In the genomic region with DNA sequence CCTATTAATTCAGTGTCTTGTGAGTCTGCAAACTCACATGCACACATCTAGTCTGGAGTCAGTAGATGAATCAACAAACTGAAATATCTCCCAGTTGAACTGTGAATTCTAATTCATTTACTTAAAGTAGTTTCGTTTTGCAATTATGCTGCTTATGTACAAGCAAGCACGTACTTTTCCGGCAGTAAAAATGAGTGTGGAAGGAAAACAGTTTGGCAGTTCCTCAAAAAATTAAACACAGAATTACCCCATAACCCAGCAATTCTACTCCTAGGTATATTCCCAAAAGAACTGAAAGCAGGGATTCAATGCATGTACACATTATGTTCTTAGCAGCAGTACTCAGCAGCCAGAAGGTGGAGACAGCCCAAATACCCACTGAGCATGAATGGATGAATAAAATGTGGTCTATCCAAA, we compare ENCODE assay signal across 9 cellular contexts. TPM values are rescaled to one million over a fixed set of nuclear protein-coding genes. Genes with fewer than 3 reads are reported as not detected.
DNase-seq lines count a peak whose midpoint lies in the region; ATAC-seq and TF ChIP-seq lines count a peak whose summit lies in the region.
"Had no signal": no experiment of that assay in that cellular context is flagged by ENCODE, and none has a peak within 500 bp of the region (broad histone marks: within the 10 kb centered on the region; RNA-seq: fewer than 3 reads in every experiment).

No MANE protein-coding gene starts in this region.

- CTCF ChIA-PET in naive thymus-derived CD4-positive, alpha-beta T cell (lab: Charles Lee): no interaction called here

- H3K27ac Mint-ChIP-seq in naive thymus-derived CD4-positive, alpha-beta T cell: peak overlapping the region; percentile 51 to 89 (median 80)

- H3K4me3 ChIP-seq in BLaER1: peak overlapping the region; percentile 47
- peak overlapping the region; percentile 54 for H3K4me3 ChIP-seq in GM23248
- H3K4me3 ChIP-seq in brain microvascular endothelial cell (ENCODE audit: low read depth, low read length): no peak overlapping the region
- H3K4me3 ChIP-seq in naive thymus-derived CD4-positive, alpha-beta T cell (ENCODE audit: low read length): no peak overlapping the region
- H3K4me3 ChIP-seq in WERI-Rb-1 (ENCODE audit: low read depth, low read length): no peak overlapping the region

- H3K27ac ChIP-seq in BLaER1: peak overlapping the region; percentile 88
- peak overlapping the region; percentile 84 for H3K27ac ChIP-seq in GM23248
- H3K27ac ChIP-seq in brain microvascular endothelial cell: no peak overlapping the region
- H3K27ac ChIP-seq in naive thymus-derived CD4-positive, alpha-beta T cell (ENCODE audit: low read depth, low read length): peak overlapping the region; percentile 30
- no peak overlapping the region for H3K27ac ChIP-seq in WERI-Rb-1

- peaks cover 27 to 67% (median 58%) of the 10 kb centered on the region in 7 donors for H3K4me1 Mint-ChIP-seq in naive thymus-derived CD4-positive, alpha-beta T cell

- H3K9me3 Mint-ChIP-seq in naive thymus-derived CD4-positive, alpha-beta T cell: no peaks in the 10 kb centered on the region

- H3K4me2 ChIP-seq in BLaER1: peak overlapping the region; percentile 90
- peak overlapping the region; percentile 55 for H3K4me2 ChIP-seq in GM23248 (ENCODE audit: unreplicated experiment)

- DNase-seq in GM23248 (peak; percentile 79), brain microvascular endothelial cell (no peak), T-helper 9 cell (no peak), WERI-Rb-1 (no peak)
- DNase-seq in naive thymus-derived CD4-positive, alpha-beta T cell: no peak
- DNase-seq: activated CD8-positive, alpha-beta memory T cell treated with anti-CD3 and anti-CD28 coated beads, Interleukin-2, amount 50 U/mL, for 4 hours had no signal

- peak overlapping the region; percentile 29 to 78 (median 62) for H3K4me3 Mint-ChIP-seq in naive thymus-derived CD4-positive, alpha-beta T cell

- peaks cover 0 to 4% (median 0%) of the 10 kb centered on the region in 5 donors for H3K36me3 Mint-ChIP-seq in naive thymus-derived CD4-positive, alpha-beta T cell

- ATAC-seq in naive thymus-derived CD4-positive, alpha-beta T cell: no peak
- ATAC-seq in GM21723 (IDR thresholded peaks at IDR 0.05; ENCODE audit: unreplicated experiment) (no peak), HG03571 (IDR thresholded peaks at IDR 0.05; ENCODE audit: unreplicated experiment) (no peak)

- 4 to 6% methylated on average over 3 of the region's 3 CpGs for WGBS in GM23248 (ENCODE audit: low coverage in 1 of 2, low lambda C conversion rate in 2 of 2, missing lambda C conversion rate in 2 of 2), 2 experiments

- no peaks in the 10 kb centered on the region for H3K9me3 ChIP-seq in BLaER1
- H3K9me3 ChIP-seq in GM23248 (ENCODE audit: low read depth): no peaks in the 10 kb centered on the region
- no peaks in the 10 kb centered on the region for H3K9me3 ChIP-seq in naive thymus-derived CD4-positive, alpha-beta T cell (ENCODE audit: control insufficient read depth in 2 of 3, low read length in 3 of 3)
- no peaks in the 10 kb centered on the region for H3K9me3 ChIP-seq in WERI-Rb-1 (ENCODE audit: severe bottlenecking)

- peaks cover 45% of the 10 kb centered on the region for H3F3A ChIP-seq in GM23248 (ENCODE audit: insufficient read depth)

- H3K36me3 ChIP-seq in BLaER1: peaks cover 34% of the 10 kb centered on the region
- peaks cover 5% of the 10 kb centered on the region; the same call in 1 of the 2 replicates for H3K36me3 ChIP-seq in GM23248 (ENCODE audit: low read depth)
- peaks cover 11% of the 10 kb centered on the region for H3K36me3 ChIP-seq in brain microvascular endothelial cell (replicated peaks)
- peaks cover 0 to 3% (median 0%) of the 10 kb centered on the region in 3 experiments for H3K36me3 ChIP-seq in naive thymus-derived CD4-positive, alpha-beta T cell (ENCODE audit: control insufficient read depth in 2 of 3, insufficient read depth in 3 of 3, low read length in 3 of 3)
- peaks cover 22% of the 10 kb centered on the region for H3K36me3 ChIP-seq in WERI-Rb-1

- H3K27me3 ChIP-seq in BLaER1 (no peaks in the 10 kb centered on the region), GM23248 (replicated peaks; ENCODE audit: insufficient read depth) (no peaks in the 10 kb centered on the region), brain microvascular endothelial cell (replicated peaks) (no peaks in the 10 kb centered on the region), WERI-Rb-1 (ENCODE audit: insufficient read depth, low read depth, severe bottlenecking) (no peaks in the 10 kb centered on the region)
- no peaks in the 10 kb centered on the region for H3K27me3 ChIP-seq in naive thymus-derived CD4-positive, alpha-beta T cell (ENCODE audit: control insufficient read depth in 2 of 2, insufficient read depth in 2 of 2, low read length in 2 of 2)

- H2AFZ ChIP-seq in GM23248: no peak overlapping the region

- intact Hi-C loops in naive thymus-derived CD4-positive, alpha-beta T cell (cut with micrococcal nuclease): loop anchor here in 1 of 2 donors (5.0 kb wide), 2 partner anchors 46 to 66 kb away; no protein-coding TSS in a partner anchor

- TF ChIP-seq CTCF in brain microvascular endothelial cell (IDR thresholded peaks at IDR 0.05; ENCODE audit: low read depth, low read length, missing control alignments) (peak; percentile 23), WERI-Rb-1 (IDR thresholded peaks at IDR 0.05; ENCODE audit: low read depth, low read length) (no peak)

- no peaks in the 10 kb centered on the region for H3K27me3 Mint-ChIP-seq in naive thymus-derived CD4-positive, alpha-beta T cell

- in situ Hi-C loops in GM23248 (cut with MboI) (no loop called here), brain microvascular endothelial cell (cut with HindIII; ENCODE audit: low pct_ligation_motif_present, low sequenced_read_pairs) (no loop called here)

- H3K4me1 ChIP-seq in BLaER1 (peaks cover 100% of the 10 kb centered on the region), GM23248 (ENCODE audit: insufficient read depth) (peaks cover 40% of the 10 kb centered on the region)
- H3K4me1 ChIP-seq in naive thymus-derived CD4-positive, alpha-beta T cell (ENCODE audit: control insufficient read depth in 2 of 2, insufficient read depth in 2 of 2, low read length in 2 of 2): peaks cover 5 to 13% of the 10 kb centered on the region in 2 donors

- POLR2A ChIA-PET in naive thymus-derived CD4-positive, alpha-beta T cell (lab: Charles Lee): no interaction called here

- H3K9me2 ChIP-seq in GM23248 (ENCODE audit: insufficient read depth): no peaks in the 10 kb centered on the region

- H3K9ac ChIP-seq in BLaER1 (peak overlapping the region; percentile 84), GM23248 (peak overlapping the region; percentile 71)

- H3K79me2 ChIP-seq in GM23248 (ENCODE audit: insufficient read depth): peaks cover 100% of the 10 kb centered on the region

- peaks cover 100% of the 10 kb centered on the region for H4K20me1 ChIP-seq in BLaER1
- peaks cover 24% of the 10 kb centered on the region for H4K20me1 ChIP-seq in GM23248 (ENCODE audit: insufficient read depth)

RNA-seq across cellular contexts. Expression of gene GNB1, which starts 49.3 kb away (rescaled TPM):
- 87.6 and 97.7 TPM in 2 replicates for total RNA-seq in GM23248 (2014; rRNA removed; shearing (Covaris generic))
- polyA plus RNA-seq in GM23248 (2016; fragmentation: Nextera tagmentation; extraction: Ambion mirVana): 92.0 and 148 TPM in 2 replicates
- total RNA-seq in naive thymus-derived CD4-positive, alpha-beta T cell: 100 to 1,000 TPM; 170 to 358 (median 246) TPM
- 10 to 100 TPM; 48.1 to 62.3 TPM for polyA plus RNA-seq in naive thymus-derived CD4-positive, alpha-beta T cell

Comparison
In these comparisons a context has a peak if more than half of its experiments do, and no peak if none do; other contexts are left out.
1. H3K27ac ChIP-seq: peak in BLaER1 (single experiment), GM23248 (single experiment) and naive thymus-derived CD4-positive, alpha-beta T cell (single experiment); none in brain microvascular endothelial cell (single experiment) and WERI-Rb-1 (single experiment).
2. H3K4me3 ChIP-seq: peak in BLaER1 (single experiment) and GM23248 (single experiment); none in brain microvascular endothelial cell (single experiment), naive thymus-derived CD4-positive, alpha-beta T cell (single experiment) and WERI-Rb-1 (single experiment).